In the genomic region with DNA sequence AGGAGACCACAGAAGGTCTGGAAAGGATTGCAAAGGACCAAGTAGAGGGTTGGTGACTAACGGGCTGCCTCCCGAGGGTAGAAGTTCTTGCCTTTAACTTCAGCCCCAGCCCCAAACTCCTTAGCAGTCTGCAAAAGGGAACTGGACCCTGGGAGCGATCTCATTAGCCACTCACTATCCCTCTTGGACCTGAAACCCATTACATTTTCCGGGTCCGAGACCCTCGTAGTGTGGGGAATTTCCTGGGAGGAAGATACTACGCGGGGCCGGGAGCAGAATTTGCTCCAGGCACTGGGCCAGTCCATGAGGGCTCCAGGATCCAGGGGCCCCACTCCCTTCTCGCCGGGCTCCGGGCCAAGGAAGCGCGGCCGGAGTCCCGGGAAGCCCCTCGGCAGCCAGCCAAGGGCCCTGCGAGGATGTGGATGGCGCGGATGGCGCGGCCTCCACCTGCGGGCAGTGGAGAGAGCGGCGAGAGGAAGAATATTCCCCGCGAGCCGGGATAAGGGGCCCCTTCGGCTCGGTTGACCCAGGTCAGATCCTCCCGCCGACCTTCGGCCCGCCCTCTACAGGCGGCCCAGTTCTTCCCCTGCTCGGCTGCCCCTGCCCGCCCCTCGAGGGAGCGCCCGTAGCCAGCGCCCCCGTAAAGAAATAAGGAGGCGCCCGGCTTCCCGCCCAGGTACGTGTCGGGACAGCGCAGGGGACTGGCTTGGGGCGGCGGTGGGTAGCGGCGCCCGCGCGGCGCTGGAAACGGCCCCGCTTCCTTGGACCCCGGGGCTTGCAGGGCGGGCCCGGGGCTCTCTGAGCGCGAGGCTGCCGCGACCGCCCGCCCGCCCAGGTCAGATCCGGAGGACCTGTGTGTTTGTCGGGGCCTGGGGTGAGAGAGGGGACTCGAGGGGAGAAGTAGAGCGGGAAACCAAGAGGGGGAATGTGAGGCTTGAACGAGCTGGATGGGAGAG, we compare ENCODE assay signal across 10 cellular contexts. TPM values are rescaled to one million over a fixed set of nuclear protein-coding genes. Genes with fewer than 3 reads are reported as not detected.
DNase-seq lines count a peak whose midpoint lies in the region; ATAC-seq and TF ChIP-seq lines count a peak whose summit lies in the region.
"Had no signal": no experiment of that assay in that cellular context is flagged by ENCODE, and none has a peak within 500 bp of the region (broad histone marks: within the 10 kb centered on the region; RNA-seq: fewer than 3 reads in every experiment).

A gene with protein sequence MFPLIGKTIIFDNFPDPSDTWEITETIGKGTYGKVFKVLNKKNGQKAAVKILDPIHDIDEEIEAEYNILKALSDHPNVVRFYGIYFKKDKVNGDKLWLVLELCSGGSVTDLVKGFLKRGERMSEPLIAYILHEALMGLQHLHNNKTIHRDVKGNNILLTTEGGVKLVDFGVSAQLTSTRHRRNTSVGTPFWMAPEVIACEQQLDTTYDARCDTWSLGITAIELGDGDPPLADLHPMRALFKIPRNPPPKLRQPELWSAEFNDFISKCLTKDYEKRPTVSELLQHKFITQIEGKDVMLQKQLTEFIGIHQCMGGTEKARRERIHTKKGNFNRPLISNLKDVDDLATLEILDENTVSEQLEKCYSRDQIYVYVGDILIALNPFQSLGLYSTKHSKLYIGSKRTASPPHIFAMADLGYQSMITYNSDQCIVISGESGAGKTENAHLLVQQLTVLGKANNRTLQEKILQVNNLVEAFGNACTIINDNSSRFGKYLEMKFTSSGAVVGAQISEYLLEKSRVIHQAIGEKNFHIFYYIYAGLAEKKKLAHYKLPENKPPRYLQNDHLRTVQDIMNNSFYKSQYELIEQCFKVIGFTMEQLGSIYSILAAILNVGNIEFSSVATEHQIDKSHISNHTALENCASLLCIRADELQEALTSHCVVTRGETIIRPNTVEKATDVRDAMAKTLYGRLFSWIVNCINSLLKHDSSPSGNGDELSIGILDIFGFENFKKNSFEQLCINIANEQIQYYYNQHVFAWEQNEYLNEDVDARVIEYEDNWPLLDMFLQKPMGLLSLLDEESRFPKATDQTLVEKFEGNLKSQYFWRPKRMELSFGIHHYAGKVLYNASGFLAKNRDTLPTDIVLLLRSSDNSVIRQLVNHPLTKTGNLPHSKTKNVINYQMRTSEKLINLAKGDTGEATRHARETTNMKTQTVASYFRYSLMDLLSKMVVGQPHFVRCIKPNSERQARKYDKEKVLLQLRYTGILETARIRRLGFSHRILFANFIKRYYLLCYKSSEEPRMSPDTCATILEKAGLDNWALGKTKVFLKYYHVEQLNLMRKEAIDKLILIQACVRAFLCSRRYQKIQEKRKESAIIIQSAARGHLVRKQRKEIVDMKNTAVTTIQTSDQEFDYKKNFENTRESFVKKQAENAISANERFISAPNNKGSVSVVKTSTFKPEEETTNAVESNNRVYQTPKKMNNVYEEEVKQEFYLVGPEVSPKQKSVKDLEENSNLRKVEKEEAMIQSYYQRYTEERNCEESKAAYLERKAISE (N-terminal part only) (plus strand): TSS at position 577 of the 956 bp plus-strand sequence. CDS start 17,882 bp downstream, outside the sequence.

- no peaks in the 10 kb centered on the region for H3K36me3 Mint-ChIP-seq in activated CD4-positive, alpha-beta T cell treated with anti-CD3 and anti-CD28 coated beads for 36 hours (ENCODE audit: low read depth)
- no peaks in the 10 kb centered on the region for H3K36me3 Mint-ChIP-seq in activated naive CD8-positive, alpha-beta T cell treated with anti-CD3 and anti-CD28 coated beads, Interleukin-2, amount 10 ng/mL, durations not matched to agents 7 days and 5 days

- no peaks in the 10 kb centered on the region for H3K9me3 Mint-ChIP-seq in activated CD4-positive, alpha-beta T cell treated with anti-CD3 and anti-CD28 coated beads for 36 hours (ENCODE audit: low read depth)
- no peaks in the 10 kb centered on the region for H3K9me3 Mint-ChIP-seq in activated naive CD8-positive, alpha-beta T cell treated with anti-CD3 and anti-CD28 coated beads, Interleukin-2, amount 10 ng/mL, durations not matched to agents 7 days and 5 days

- TF ChIP-seq CTCF in liver (IDR thresholded peaks at IDR 0.05; ENCODE audit: low read depth, low read length, missing input control) = no peak

- peak within 1 kb of the TSS; percentile 46 for H3K4me3 Mint-ChIP-seq in activated CD4-positive, alpha-beta T cell treated with anti-CD3 and anti-CD28 coated beads for 36 hours
- peak within 1 kb of the TSS; percentile 79 for H3K4me3 Mint-ChIP-seq in activated naive CD8-positive, alpha-beta T cell treated with anti-CD3 and anti-CD28 coated beads, Interleukin-2, amount 10 ng/mL, durations not matched to agents 7 days and 5 days

- H3K9ac ChIP-seq in liver (ENCODE audit: low read depth in 1 of 2, low read length in 2 of 2) = no peak within 1 kb of the TSS

- H3K9me3 ChIP-seq in liver (ENCODE audit: control insufficient read depth in 4 of 4, low read length in 3 of 4) (no peaks in the 10 kb centered on the region), thymus (ENCODE audit: control insufficient read depth) (peaks cover 1% of the 10 kb centered on the region)

- POLR2A ChIA-PET in activated CD4-positive, alpha-beta T cell treated with anti-CD3 and anti-CD28 coated beads for 36 hours (lab: Charles Lee) = no interaction called here
- POLR2A ChIA-PET in activated naive CD8-positive, alpha-beta T cell treated with anti-CD3 and anti-CD28 coated beads, Interleukin-2, amount 10 ng/mL, durations not matched to agents 7 days and 5 days (lab: Charles Lee) = no interaction called here

- peak; percentile 8 for DNase-seq in activated CD4-positive, alpha-beta T cell treated with anti-CD3 and anti-CD28 coated beads for 36 hours
- DNase-seq in activated CD4-positive, alpha-beta T cell treated with anti-CD3 and anti-CD28 coated beads for 4 hours = no peak
- DNase-seq in activated naive CD8-positive, alpha-beta T cell treated with anti-CD3 and anti-CD28 coated beads, Interleukin-2, amount 10 ng/mL, durations not matched to agents 7 days and 5 days = peak; percentile 33
- no peak for DNase-seq in NCI-H345 treated with DMSO at 0.1 percent for 48 hours (lab: John Stamatoyannopoulos, UW; ENCODE audit: unreplicated experiment)
- DNase-seq in AG08396 (ENCODE audit: low spot score) = no peak
- DNase-seq in SIG-M5 (lab: John Stamatoyannopoulos, UW) = no peak

- H3K36me3 ChIP-seq in liver (ENCODE audit: control insufficient read depth in 4 of 4, insufficient read depth in 3 of 4, low read depth in 1 of 4, low read length in 3 of 4) (no peaks in the 10 kb centered on the region), thymus (ENCODE audit: control insufficient read depth, insufficient read depth) (no peaks in the 10 kb centered on the region)

- H3K27me3 ChIP-seq in liver (ENCODE audit: control insufficient read depth in 4 of 4, insufficient read depth in 4 of 4, low read length in 3 of 4) (peaks cover 4 to 10% (median 6%) of the 10 kb centered on the region in 4 donors), thymus (ENCODE audit: control insufficient read depth, insufficient read depth) (peaks cover 23% of the 10 kb centered on the region)

- H3K27me3 Mint-ChIP-seq in activated CD4-positive, alpha-beta T cell treated with anti-CD3 and anti-CD28 coated beads for 36 hours = peaks cover 39% of the 10 kb centered on the region
- H3K27me3 Mint-ChIP-seq in activated naive CD8-positive, alpha-beta T cell treated with anti-CD3 and anti-CD28 coated beads, Interleukin-2, amount 10 ng/mL, durations not matched to agents 7 days and 5 days = peaks cover 39% of the 10 kb centered on the region

- H3K27ac Mint-ChIP-seq in activated CD4-positive, alpha-beta T cell treated with anti-CD3 and anti-CD28 coated beads for 36 hours = peak within 1 kb of the TSS; percentile 21
- H3K27ac Mint-ChIP-seq in activated naive CD8-positive, alpha-beta T cell treated with anti-CD3 and anti-CD28 coated beads, Interleukin-2, amount 10 ng/mL, durations not matched to agents 7 days and 5 days = no peak within 1 kb of the TSS

- intact Hi-C loops in activated CD4-positive, alpha-beta T cell treated with anti-CD3 and anti-CD28 coated beads for 36 hours (cut with DNase I, micrococcal nuclease) = no loop called here

- H3K4me3 ChIP-seq in liver (ENCODE audit: low read depth in 1 of 3, low read length in 3 of 3) (peak within 1 kb of the TSS in 2 of 3 donors; percentile 34 to 40), thymus (ENCODE audit: low read length) (peak within 1 kb of the TSS; percentile 25)

- H3K4me1 ChIP-seq in liver (ENCODE audit: control insufficient read depth in 4 of 4, insufficient read depth in 4 of 4, low read length in 3 of 4) (peaks cover 3 to 10% (median 5%) of the 10 kb centered on the region in 4 donors), thymus (ENCODE audit: control insufficient read depth, insufficient read depth, low read length) (no peaks in the 10 kb centered on the region)

- peak; percentile 9 for ATAC-seq in activated CD4-positive, alpha-beta T cell treated with anti-CD3 and anti-CD28 coated beads for 36 hours
- no peak for ATAC-seq in activated naive CD8-positive, alpha-beta T cell treated with anti-CD3 and anti-CD28 coated beads, Interleukin-2, amount 10 ng/mL, durations not matched to agents 7 days and 5 days (ENCODE audit: low read depth)

- 9% methylated on average over 73 of the region's 73 CpGs for WGBS in liver
- 11% methylated on average over 73 of the region's 73 CpGs for WGBS in thymus

- peaks cover 7% of the 10 kb centered on the region for H3K4me1 Mint-ChIP-seq in activated CD4-positive, alpha-beta T cell treated with anti-CD3 and anti-CD28 coated beads for 36 hours
- peaks cover 3% of the 10 kb centered on the region for H3K4me1 Mint-ChIP-seq in activated naive CD8-positive, alpha-beta T cell treated with anti-CD3 and anti-CD28 coated beads, Interleukin-2, amount 10 ng/mL, durations not matched to agents 7 days and 5 days

- H3K27ac ChIP-seq in liver (ENCODE audit: low read depth in 1 of 2, low read length in 2 of 2) (no peak within 1 kb of the TSS), thymus (ENCODE audit: low read depth) (no peak within 1 kb of the TSS)
- H3K27ac ChIP-seq: C4-2B had no signal

- TF ChIP-seq RAD21 in liver (IDR thresholded peaks at IDR 0.05) = no peak

- CTCF ChIA-PET in activated CD4-positive, alpha-beta T cell treated with anti-CD3 and anti-CD28 coated beads for 36 hours (lab: Charles Lee) = interaction anchor here (0.6 to 1.3 kb wide), 2 partner anchors 9 to 81 kb away, joined by 4 read pairs; no protein-coding TSS in a partner anchor

RNA-seq across cellular contexts. Expression of the gene that starts here (rescaled TPM):
- not detected for total RNA-seq in activated CD4-positive, alpha-beta T cell treated with anti-CD3 and anti-CD28 coated beads for 36 hours
- total RNA-seq in activated naive CD8-positive, alpha-beta T cell treated with anti-CD3 and anti-CD28 coated beads, Interleukin-2, amount 10 ng/mL, durations not matched to agents 7 days and 5 days = not detected
- under 1 TPM; 0.33 TPM for total RNA-seq in liver
- polyA plus RNA-seq in liver = not detected
- polyA plus RNA-seq in thymus = 1.0 TPM
- total RNA-seq: RPMI7951 had no signal

Comparison
In these comparisons a context has a peak if more than half of its experiments do, and no peak if none do; other contexts are left out.
1. Peak in DNase-seq and ATAC-seq in activated CD4-positive, alpha-beta T cell treated with anti-CD3 and anti-CD28 coated beads for 36 hours; RNA of the gene not detected or under 1 TPM.
2. Peak in DNase-seq in activated naive CD8-positive, alpha-beta T cell treated with anti-CD3 and anti-CD28 coated beads, Interleukin-2, amount 10 ng/mL, durations not matched to agents 7 days and 5 days; RNA of the gene not detected or under 1 TPM.